1 cellular context compared by ENCODE assay signal in the genomic region with DNA sequence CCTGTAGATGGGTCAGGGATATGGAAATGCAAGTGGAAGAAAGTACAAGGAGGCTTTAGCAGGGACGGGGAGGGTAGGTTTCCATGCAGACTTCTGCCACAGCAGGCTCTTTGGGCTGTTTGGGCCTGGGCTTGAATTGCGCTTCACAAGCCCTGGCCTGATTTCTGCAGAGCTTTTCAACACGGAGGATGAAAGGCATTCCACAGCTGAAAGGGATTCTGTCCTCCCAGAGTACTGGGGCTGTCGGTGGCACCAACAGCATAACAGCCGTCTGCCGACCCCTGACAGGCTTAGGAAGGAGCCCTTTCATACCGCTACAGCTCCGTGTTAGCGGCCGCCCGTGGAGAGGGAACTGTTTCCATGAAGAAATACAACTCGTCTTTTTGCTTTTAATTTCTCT.
A peak's percentile ranks its signal among the peaks of the same experiment; 100 is the strongest.
TF ChIP-seq lines count a peak whose summit lies in the region.

No MANE protein-coding gene starts in this region.

TF ChIP-seq in HepG2, 621 proteins besides CTCF, POLR2A, EP300 and RAD21:
- TF ChIP-seq, protein P1, sequence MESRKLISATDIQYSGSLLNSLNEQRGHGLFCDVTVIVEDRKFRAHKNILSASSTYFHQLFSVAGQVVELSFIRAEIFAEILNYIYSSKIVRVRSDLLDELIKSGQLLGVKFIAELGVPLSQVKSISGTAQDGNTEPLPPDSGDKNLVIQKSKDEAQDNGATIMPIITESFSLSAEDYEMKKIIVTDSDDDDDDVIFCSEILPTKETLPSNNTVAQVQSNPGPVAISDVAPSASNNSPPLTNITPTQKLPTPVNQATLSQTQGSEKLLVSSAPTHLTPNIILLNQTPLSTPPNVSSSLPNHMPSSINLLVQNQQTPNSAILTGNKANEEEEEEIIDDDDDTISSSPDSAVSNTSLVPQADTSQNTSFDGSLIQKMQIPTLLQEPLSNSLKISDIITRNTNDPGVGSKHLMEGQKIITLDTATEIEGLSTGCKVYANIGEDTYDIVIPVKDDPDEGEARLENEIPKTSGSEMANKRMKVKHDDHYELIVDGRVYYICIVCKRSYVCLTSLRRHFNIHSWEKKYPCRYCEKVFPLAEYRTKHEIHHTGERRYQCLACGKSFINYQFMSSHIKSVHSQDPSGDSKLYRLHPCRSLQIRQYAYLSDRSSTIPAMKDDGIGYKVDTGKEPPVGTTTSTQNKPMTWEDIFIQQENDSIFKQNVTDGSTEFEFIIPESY (CRISPR knock-in tag; IDR thresholded peaks at IDR 0.05), result peak; percentile 84
- TF ChIP-seq, protein P2, sequence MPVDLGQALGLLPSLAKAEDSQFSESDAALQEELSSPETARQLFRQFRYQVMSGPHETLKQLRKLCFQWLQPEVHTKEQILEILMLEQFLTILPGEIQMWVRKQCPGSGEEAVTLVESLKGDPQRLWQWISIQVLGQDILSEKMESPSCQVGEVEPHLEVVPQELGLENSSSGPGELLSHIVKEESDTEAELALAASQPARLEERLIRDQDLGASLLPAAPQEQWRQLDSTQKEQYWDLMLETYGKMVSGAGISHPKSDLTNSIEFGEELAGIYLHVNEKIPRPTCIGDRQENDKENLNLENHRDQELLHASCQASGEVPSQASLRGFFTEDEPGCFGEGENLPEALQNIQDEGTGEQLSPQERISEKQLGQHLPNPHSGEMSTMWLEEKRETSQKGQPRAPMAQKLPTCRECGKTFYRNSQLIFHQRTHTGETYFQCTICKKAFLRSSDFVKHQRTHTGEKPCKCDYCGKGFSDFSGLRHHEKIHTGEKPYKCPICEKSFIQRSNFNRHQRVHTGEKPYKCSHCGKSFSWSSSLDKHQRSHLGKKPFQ (CRISPR knock-in tag; IDR thresholded peaks at IDR 0.05; ENCODE audit: insufficient replicate concordance), result no peak
